8 cellular contexts compared by ENCODE assay signal in genomic region chr22:40345271-40345670, GRCh38. TPM values are rescaled to one million over a fixed set of nuclear protein-coding genes. Genes with fewer than 3 reads are reported as not detected.
DNase-seq lines count a peak whose midpoint lies in the region; ATAC-seq, FAIRE-seq and TF ChIP-seq lines count a peak whose summit lies in the region.

No MANE protein-coding gene starts in this region.

- peak overlapping the region; percentile 95 for H3K27ac ChIP-seq in OCI-LY1 (ENCODE audit: low read depth, low read length, poor library complexity, severe bottlenecking)
- no peak overlapping the region; the same call in 1 of the 2 replicates for H3K27ac ChIP-seq in GM12878 (ENCODE audit: control insufficient read depth, insufficient read depth)
- H3K27ac ChIP-seq in substantia nigra (ENCODE audit: low read depth, low read length, poor library complexity, severe bottlenecking) = no peak overlapping the region

- H2AFZ ChIP-seq in OCI-LY1 (ENCODE audit: low read length) (no peak overlapping the region), GM12878 (ENCODE audit: control insufficient read depth, low read depth, low read length) (no peak overlapping the region)

- no peak for TF ChIP-seq CTCF in OCI-LY1 (IDR thresholded peaks at IDR 0.05; ENCODE audit: low read length)
- TF ChIP-seq CTCF in GM12878 (IDR thresholded peaks at IDR 0.05 in 2 of 3, conservative IDR thresholded peaks at IDR 0.05 in 1 of 3; ENCODE audit: control insufficient read depth in 2 of 3, extremely low read depth in 1 of 3, insufficient read depth in 1 of 3, low read depth in 3 of 3, low read length in 3 of 3) = no peak

- no TSS peak for BruUV-seq in GM12878 (replicated peaks; lab: Mats Ljungman, UMichigan)

- intact Hi-C loops in GM12878 (cut with micrococcal nuclease; ENCODE audit: unreplicated experiment) = loop anchor here (5.0 to 10.0 kb wide), 3 partner anchors 43 to 813 kb away; partner anchors contain the start of gene RPS19BP1

- POLR2A ChIA-PET in GM12878 (lab: Charles Lee) = interaction anchor here (0.6 to 4.4 kb wide), 8 partner anchors 9 to 825 kb away, joined by 3 to 28 read pairs (median 4); partner anchors contain the start of gene ATF4
- POLR2A ChIA-PET in naive thymus-derived CD8-positive, alpha-beta T cell (lab: Charles Lee) = interaction anchor here (0.6 to 10.6 kb wide), 22 partner anchors 10 to 1026 kb away, joined by 3 to 189 read pairs (median 4); partner anchors contain the start of gene RPL3

- no peaks in the 10 kb centered on the region for H3K27me3 ChIP-seq in OCI-LY1 (ENCODE audit: insufficient read depth, low read length)
- H3K27me3 ChIP-seq in GM12878 (replicated peaks in 1 of 2; ENCODE audit: control insufficient read depth in 2 of 2, insufficient read depth in 2 of 2, low read length in 1 of 2) = no peaks in the 10 kb centered on the region

- H3K4me1 Mint-ChIP-seq in naive thymus-derived CD8-positive, alpha-beta T cell = peaks cover 30 to 73% (median 55%) of the 10 kb centered on the region in 4 donors

- no peak for TF ChIP-seq POLR2A in GM12878 (IDR thresholded peaks at IDR 0.05; ENCODE audit: low read depth, low read length)

- H3K36me3 ChIP-seq in OCI-LY1 (ENCODE audit: insufficient read depth, low read length) (peaks cover 18% of the 10 kb centered on the region), GM12878 (ENCODE audit: control insufficient read depth in 2 of 2, insufficient read depth in 2 of 2, low read length in 1 of 2) (peaks cover 0 to 8% of the 10 kb centered on the region in 2 experiments; a peak in 1 of 4 replicates)

- in situ Hi-C loops in GM12878 (cut with MboI) = loop anchor here (5.0 kb wide), 2 partner anchors 298 to 808 kb away; no protein-coding TSS in a partner anchor

- peak overlapping the region; percentile 83 for H3K9ac ChIP-seq in OCI-LY1 (ENCODE audit: low read length)
- peak overlapping the region; percentile 92 for H3K9ac ChIP-seq in GM12878 (ENCODE audit: control insufficient read depth, insufficient read depth, low read length)

- peaks cover 13% of the 10 kb centered on the region; the same call in 1 of the 2 replicates for H3F3A ChIP-seq in OCI-LY1 (ENCODE audit: insufficient read depth, low read length)

- FAIRE-seq in GM12878 (lab: Jason Lieb, UNC) = no peak

- H3K9me3 Mint-ChIP-seq in naive thymus-derived CD8-positive, alpha-beta T cell = no peaks in the 10 kb centered on the region

- H3K36me3 Mint-ChIP-seq in naive thymus-derived CD8-positive, alpha-beta T cell = peaks cover 0 to 21% (median 5%) of the 10 kb centered on the region in 3 donors

- peaks cover 31% of the 10 kb centered on the region for H3K4me1 ChIP-seq in OCI-LY1 (ENCODE audit: insufficient read depth, low read length, severe bottlenecking)
- H3K4me1 ChIP-seq in GM12878 (ENCODE audit: control insufficient read depth, insufficient read depth, low read length) = 0 out of 2 replicates have a peak, but pooled peaks cover 3% of the 10 kb centered on the region

- no peaks in the 10 kb centered on the region for H3K9me2 ChIP-seq in OCI-LY1 (ENCODE audit: low read depth, low read length)

- WGBS in GM12878 (ENCODE audit: insufficient coverage, insufficient replicate concordance, low lambda C conversion rate, missing lambda C conversion rate) = 12% methylated on average over 6 of the region's 6 CpGs

- ATAC-seq in GM12878 (no peak), GM18861 (IDR thresholded peaks at IDR 0.05; ENCODE audit: unreplicated experiment) (no peak)
- ATAC-seq in naive thymus-derived CD8-positive, alpha-beta T cell = no peak

- no peak for TF ChIP-seq EP300 in GM12878 (IDR thresholded peaks at IDR 0.05; ENCODE audit: borderline replicate concordance in 1 of 2, control insufficient read depth in 1 of 2, low read depth in 2 of 2, low read length in 2 of 2)

- peak overlapping the region; percentile 95 to 99 (median 98) for H3K27ac Mint-ChIP-seq in naive thymus-derived CD8-positive, alpha-beta T cell

- RAD21 ChIA-PET in GM12878 (lab: Charles Lee; ENCODE audit: unreplicated experiment) = interaction anchor here (0.6 to 4.9 kb wide), 10 partner anchors 9 to 946 kb away, joined by 3 to 40 read pairs (median 4); partner anchors contain the start of gene TAB1

- CTCF ChIA-PET in GM12878 (lab: Yijun Ruan, JAX) = interaction anchor here (0.6 to 4.6 kb wide), 5 partner anchors 10 to 321 kb away, joined by 3 to 40 read pairs (median 26); no protein-coding TSS in a partner anchor

- H3K27me3 Mint-ChIP-seq in naive thymus-derived CD8-positive, alpha-beta T cell = no peaks in the 10 kb centered on the region

- peak overlapping the region; percentile 85 for H3K4me3 ChIP-seq in OCI-LY1 (ENCODE audit: low read depth, low read length, poor library complexity, severe bottlenecking)
- peak overlapping the region; percentile 81 for H3K4me3 ChIP-seq in GM12878

- no peaks in the 10 kb centered on the region for H3K9me3 ChIP-seq in OCI-LY1 (ENCODE audit: low read length)
- H3K9me3 ChIP-seq in GM12878 (replicated peaks; ENCODE audit: control insufficient read depth, insufficient read depth, low read length) = no peaks in the 10 kb centered on the region

- H3K4me2 ChIP-seq in OCI-LY1 (ENCODE audit: low read length) = peak overlapping the region; percentile 92
- peak overlapping the region; percentile 60; the same call in 1 of the 2 replicates for H3K4me2 ChIP-seq in GM12878 (ENCODE audit: control insufficient read depth, insufficient read depth)

- peaks cover 30% of the 10 kb centered on the region for H3K79me2 ChIP-seq in OCI-LY1 (ENCODE audit: insufficient read depth, low read length)
- H3K79me2 ChIP-seq in GM12878 (ENCODE audit: control insufficient read depth, insufficient read depth, low read length) = peaks cover 41% of the 10 kb centered on the region

- H3K4me3 Mint-ChIP-seq in naive thymus-derived CD8-positive, alpha-beta T cell = peak overlapping the region; percentile 91 to 99 (median 97)

- no peak for TF ChIP-seq RAD21 in GM12878 (IDR thresholded peaks at IDR 0.05; ENCODE audit: insufficient read depth, low read depth, low read length)

- DNase-seq in EH (ENCODE audit: low read depth) (peak; percentile 22), GM12878 (ENCODE audit: low read depth, low spot score) (no peak), substantia nigra (lab: John Stamatoyannopoulos, UW) (no peak), NCI-H774 (lab: John Stamatoyannopoulos, UW) (no peak), NCI-H345 treated with DMSO at 0.1 percent for 48 hours (lab: John Stamatoyannopoulos, UW; ENCODE audit: unreplicated experiment) (no peak)
- no peak for DNase-seq in naive thymus-derived CD8-positive, alpha-beta T cell

- no peaks in the 10 kb centered on the region for H4K20me1 ChIP-seq in OCI-LY1 (ENCODE audit: insufficient read depth, low read length)
- H4K20me1 ChIP-seq in GM12878 (ENCODE audit: control insufficient read depth, insufficient read depth) = no peaks in the 10 kb centered on the region

- SMC1A ChIA-PET in GM12878 (lab: Charles Lee; ENCODE audit: uncharacterized antibody, unreplicated experiment) = interaction anchor here (0.9 to 5.1 kb wide), 8 partner anchors 10 to 436 kb away, joined by 3 to 40 read pairs (median 4); partner anchors contain the start of gene TNRC6B

TF ChIP-seq in GM12878, 131 proteins besides CTCF, POLR2A, EP300 and RAD21 (continues in another document):
- TF ChIP-seq RAD51 (IDR thresholded peaks at IDR 0.05) = no peak
- no peak for TF ChIP-seq PML (IDR thresholded peaks at IDR 0.05; ENCODE audit: low read length)

RNA-seq across cellular contexts. Expression of gene ADSL, which starts 1.0 kb away (rescaled TPM):
- 97.8 and 105 TPM in 2 replicates for total RNA-seq in GM12878 (2013; cell fraction: nucleolus; rRNA removed)
- total RNA-seq in GM12878 (2014; rRNA removed) = 141 and 144 TPM in 2 replicates
- total RNA-seq in GM12878 (2014; rRNA removed; fragmentation: Illumina TruSeq; extraction: Trizol) = 124 and 126 TPM in 2 replicates
- 132 and 133 TPM in 2 replicates for total RNA-seq in GM12878 (2021)
- polyA plus RNA-seq in GM12878 (2011; ENCODE audit: low read depth) = 75.9 TPM
- polyA plus RNA-seq in GM12878 (2011; rRNA removed) = 126 and 139 TPM in 2 replicates
- 143 and 151 TPM in 2 replicates for polyA plus RNA-seq in GM12878 (2011; cell fraction: cytosol; rRNA removed)
- polyA plus RNA-seq in GM12878 (2011; cell fraction: nucleus; rRNA removed) = 104 TPM in 2 replicates
- polyA plus RNA-seq in GM12878 (2012) = 79.8 and 95.5 TPM in 2 replicates
- polyA plus RNA-seq in GM12878 (2014; fragmentation: Illumina TruSeq; extraction: Trizol) = 127 and 132 TPM in 2 replicates
- polyA plus RNA-seq in GM12878 (2014; fragmentation: Nextera tagmentation; extraction: Ambion mirVana) = 100 to 1,000 TPM; 230 to 313 TPM
- polyA plus RNA-seq in GM12878 (2014; rRNA removed) = 128 and 144 TPM in 2 replicates
- polyA plus RNA-seq in GM12878 (2016; fragmentation: Nextera tagmentation; extraction: Ambion mirVana) = 100 to 1,000 TPM; 182 to 192 TPM
- 163 and 188 TPM in 2 replicates for polyA minus RNA-seq in GM12878 (2011; rRNA and poly(A)+ RNA removed)
- polyA minus RNA-seq in GM12878 (2011; cell fraction: cytosol; rRNA and poly(A)+ RNA removed) = 27.4 and 42.8 TPM in 2 replicates
- 28.3 and 41.4 TPM in 2 replicates for polyA minus RNA-seq in GM12878 (2011; cell fraction: nucleus; rRNA and poly(A)+ RNA removed)
- total RNA-seq in naive thymus-derived CD8-positive, alpha-beta T cell = 10 to 100 TPM; 63.2 to 65.6 TPM
- 100 to 1,000 TPM in 1 of 3 donors, 10 to 100 TPM in 2; 97.0 to 130 (median 100.0) TPM for polyA plus RNA-seq in naive thymus-derived CD8-positive, alpha-beta T cell

RNA-seq across cellular contexts. Expression of gene SGSM3, which starts 25.1 kb away (rescaled TPM):
- total RNA-seq in GM12878 (2013; cell fraction: nucleolus; rRNA removed) = 91.8 and 98.1 TPM in 2 replicates
- 54.2 and 55.3 TPM in 2 replicates for total RNA-seq in GM12878 (2014; rRNA removed)
- 20.6 and 23.6 TPM in 2 replicates for total RNA-seq in GM12878 (2014; rRNA removed; fragmentation: Illumina TruSeq; extraction: Trizol)
- 68.9 and 72.9 TPM in 2 replicates for total RNA-seq in GM12878 (2021)
- polyA plus RNA-seq in GM12878 (2011; ENCODE audit: low read depth) = 31.9 TPM
- 21.2 and 38.4 TPM in 2 replicates for polyA plus RNA-seq in GM12878 (2011; rRNA removed)
- 35.1 and 59.7 TPM in 2 replicates for polyA plus RNA-seq in GM12878 (2011; cell fraction: cytosol; rRNA removed)
- 531 and 554 TPM in 2 replicates for polyA plus RNA-seq in GM12878 (2011; cell fraction: nucleus; rRNA removed)
- 61.2 and 72.9 TPM in 2 replicates for polyA plus RNA-seq in GM12878 (2012)
- 5.9 and 18.4 TPM in 2 replicates for polyA plus RNA-seq in GM12878 (2014; fragmentation: Illumina TruSeq; extraction: Trizol)
- 1 to 10 TPM; 1.9 to 7.4 TPM for polyA plus RNA-seq in GM12878 (2014; fragmentation: Nextera tagmentation; extraction: Ambion mirVana)
- polyA plus RNA-seq in GM12878 (2014; rRNA removed) = 90.0 and 95.6 TPM in 2 replicates
- polyA plus RNA-seq in GM12878 (2016; fragmentation: Nextera tagmentation; extraction: Ambion mirVana) = 10 to 100 TPM; 61.7 to 65.4 TPM
- 16.1 and 27.2 TPM in 2 replicates for polyA minus RNA-seq in GM12878 (2011; rRNA and poly(A)+ RNA removed)
- polyA minus RNA-seq in GM12878 (2011; cell fraction: cytosol; rRNA and poly(A)+ RNA removed) = 11.9 and 13.0 TPM in 2 replicates
- 49.9 and 64.8 TPM in 2 replicates for polyA minus RNA-seq in GM12878 (2011; cell fraction: nucleus; rRNA and poly(A)+ RNA removed)
- 100 to 1,000 TPM; 117 to 118 TPM for total RNA-seq in naive thymus-derived CD8-positive, alpha-beta T cell
- 10 to 100 TPM; 53.3 to 63.3 (median 62.0) TPM for polyA plus RNA-seq in naive thymus-derived CD8-positive, alpha-beta T cell
